ENCODE assay signal across 21 cellular contexts in the genomic region with DNA sequence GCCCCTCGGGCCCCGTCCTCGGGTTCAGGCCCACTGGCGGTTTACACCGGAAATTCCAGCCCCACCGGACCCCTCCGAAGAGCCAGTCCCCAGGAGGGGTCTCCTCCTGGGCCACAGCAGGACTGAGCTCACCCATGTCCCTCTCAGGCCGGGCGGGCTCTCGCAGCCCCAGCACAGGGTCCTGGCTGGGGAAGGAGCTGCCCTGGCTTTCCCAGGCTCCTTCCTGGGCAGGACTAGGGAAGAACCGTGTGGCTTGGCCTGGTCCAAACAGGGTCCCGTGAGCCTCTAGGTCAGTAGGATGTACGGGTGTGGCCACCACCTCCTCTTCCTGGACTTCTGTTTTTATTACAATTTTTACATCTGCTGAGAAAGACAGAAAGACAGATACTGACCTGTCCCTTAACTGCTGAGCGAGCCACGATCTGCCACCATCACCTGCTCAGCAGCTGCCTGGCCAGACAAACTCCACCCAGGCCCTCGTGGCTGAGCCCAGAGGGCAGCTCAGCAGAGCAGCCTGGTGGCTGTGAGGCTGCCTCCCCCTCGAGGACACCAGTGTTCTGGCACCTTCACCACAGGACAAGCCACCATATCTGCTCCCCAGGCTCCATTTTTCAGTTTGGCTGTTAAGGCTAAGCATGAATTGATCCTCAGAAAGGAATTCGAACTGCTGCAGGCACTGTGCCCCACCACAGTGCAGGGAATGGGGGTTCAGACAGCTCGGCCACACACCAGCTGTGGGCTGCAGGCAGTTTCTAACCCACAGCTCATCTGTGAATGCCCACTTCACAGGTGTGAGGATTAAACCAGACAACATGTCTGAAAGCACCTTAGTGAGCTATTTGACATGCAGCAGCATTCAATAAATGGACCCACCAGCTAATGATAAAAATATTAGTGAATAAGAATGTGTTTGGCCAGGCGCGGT.
"Had no signal": no experiment of that assay in that cellular context is flagged by ENCODE, and none has a peak within 500 bp of the region (broad histone marks: within the 10 kb centered on the region; RNA-seq: fewer than 3 reads in every experiment).

No MANE protein-coding gene starts in this region.

- DNase-seq: activated B cell treated with CpG ODN at 0.5 μM for 24 hours; activated CD4-positive, alpha-beta T cell treated with anti-CD3 and anti-CD28 coated beads for 4 hours; activated T-cell treated with anti-CD3 and anti-CD28 coated beads for 4 hours; dermis blood vessel endothelial cell; effector memory CD4-positive, alpha-beta T cell; foreskin fibroblast; islet precursor cell; left colon; ovary; SK-N-SH; stimulated activated CD4-positive, alpha-beta T cell treated with anti-CD3 and anti-CD28 coated beads, Interleukin-4, amount 100 ng/mL, for 24 hours had no signal

- H3K27ac ChIP-seq: cardiac muscle cell, hepatocyte, neural progenitor cell, ovary, tibial nerve had no signal

- H3K27me3 Mint-ChIP-seq: activated B cell treated with CpG ODN at 0.5 μM for 24 hours; activated naive CD8-positive, alpha-beta T cell had no signal

- H3K4me2 ChIP-seq: hepatocyte, neural progenitor cell, SK-N-SH, smooth muscle cell had no signal

- ATAC-seq: left colon; sciatic nerve; stimulated activated effector memory CD8-positive, alpha-beta T cell treated with anti-CD3 and anti-CD28 coated beads, Interleukin-12 subunit alpha, Interleukin-12 subunit beta, amount 100 ng/mL, for 72 hours had no signal

- H3K36me3 ChIP-seq: ovary had no signal

- H3K9me3 ChIP-seq: ovary, SK-N-SH had no signal

- H3K4me3 Mint-ChIP-seq: activated B cell treated with CpG ODN at 0.5 μM for 24 hours; activated naive CD8-positive, alpha-beta T cell; mesothelial cell of epicardium; neural progenitor cell; stimulated activated effector memory CD8-positive, alpha-beta T cell treated with anti-CD3 and anti-CD28 coated beads, Interleukin-12 subunit alpha, Interleukin-12 subunit beta, amount 100 ng/mL, for 72 hours had no signal

- H3K4me1 ChIP-seq: neural progenitor cell, tibial nerve had no signal

- H3K9ac ChIP-seq: neural progenitor cell, SK-N-SH had no signal

- H2AFZ ChIP-seq: hepatocyte, neural progenitor cell had no signal

- H3K27me3 ChIP-seq: cardiac muscle cell, hepatocyte, neural progenitor cell, ovary, tibial nerve had no signal

- H3K79me2 ChIP-seq: hepatocyte had no signal

- H3K4me3 ChIP-seq: cardiac muscle cell, hepatocyte, lung, neural progenitor cell, ovary, smooth muscle cell, tibial nerve had no signal

- H3K4me1 Mint-ChIP-seq: activated B cell treated with CpG ODN at 0.5 μM for 24 hours; mesothelial cell of epicardium; neural progenitor cell; stimulated activated effector memory CD8-positive, alpha-beta T cell treated with anti-CD3 and anti-CD28 coated beads, Interleukin-12 subunit alpha, Interleukin-12 subunit beta, amount 100 ng/mL, for 72 hours had no signal
